13 cellular contexts compared by ENCODE assay signal in genomic region chr19:20079487-20079886, GRCh38. TPM values are rescaled to one million over a fixed set of nuclear protein-coding genes. Genes with fewer than 3 reads are reported as not detected.
DNase-seq lines count a peak whose midpoint lies in the region; ATAC-seq, FAIRE-seq and TF ChIP-seq lines count a peak whose summit lies in the region.
"Had no signal": no experiment of that assay in that cellular context is flagged by ENCODE, and none has a peak within 500 bp of the region (broad histone marks: within the 10 kb centered on the region; RNA-seq: fewer than 3 reads in every experiment).

No MANE protein-coding gene starts in this region.

- peak; percentile 38 for FAIRE-seq in D721Med (lab: Jason Lieb, UNC)
- FAIRE-seq: G401.6 had no signal

- H3K9me3 Mint-ChIP-seq in endothelial cell (ENCODE audit: unreplicated experiment) = no peaks in the 10 kb centered on the region
- no peaks in the 10 kb centered on the region for H3K9me3 Mint-ChIP-seq in natural killer cell treated with Interleukin-12 subunit alpha and Interleukin-12 subunit beta and Interleukin-15 and Interleukin-18, amount 100 ng/mL, for 72 hours

- H3K36me3 Mint-ChIP-seq in endothelial cell (ENCODE audit: low read depth, unreplicated experiment) = peaks cover 4% of the 10 kb centered on the region
- peaks cover 4% of the 10 kb centered on the region for H3K36me3 Mint-ChIP-seq in natural killer cell treated with Interleukin-12 subunit alpha and Interleukin-12 subunit beta and Interleukin-15 and Interleukin-18, amount 100 ng/mL, for 72 hours

- H3K27me3 Mint-ChIP-seq in endothelial cell (ENCODE audit: unreplicated experiment) = peaks cover 5% of the 10 kb centered on the region
- H3K27me3 Mint-ChIP-seq in natural killer cell treated with Interleukin-12 subunit alpha and Interleukin-12 subunit beta and Interleukin-15 and Interleukin-18, amount 100 ng/mL, for 72 hours = no peaks in the 10 kb centered on the region

- no peak for ATAC-seq in natural killer cell treated with Interleukin-12 subunit alpha and Interleukin-12 subunit beta and Interleukin-15 and Interleukin-18, amount 100 ng/mL, for 72 hours
- ATAC-seq in GM18909 (IDR thresholded peaks at IDR 0.05; ENCODE audit: poor library complexity, unreplicated experiment) = no peak

- peak overlapping the region; percentile 88 for H3K4me3 ChIP-seq in NB4 (ENCODE audit: low read depth, low read length)

- peak overlapping the region; percentile 66 for H3K27ac Mint-ChIP-seq in endothelial cell (ENCODE audit: unreplicated experiment)
- no peak overlapping the region for H3K27ac Mint-ChIP-seq in natural killer cell treated with Interleukin-12 subunit alpha and Interleukin-12 subunit beta and Interleukin-15 and Interleukin-18, amount 100 ng/mL, for 72 hours

- TF ChIP-seq CTCF in D721Med (IDR thresholded peaks at IDR 0.05; ENCODE audit: insufficient read depth, missing control alignments) (no peak), NB4 (IDR thresholded peaks at IDR 0.05; ENCODE audit: low read depth, low read length) (no peak), endothelial cell (IDR thresholded peaks at IDR 0.05; ENCODE audit: unreplicated experiment) (no peak)

- peaks cover 40% of the 10 kb centered on the region for H3K4me1 Mint-ChIP-seq in endothelial cell (ENCODE audit: unreplicated experiment)
- peaks cover 10 to 11% of the 10 kb centered on the region in 2 donors for H3K4me1 Mint-ChIP-seq in natural killer cell treated with Interleukin-12 subunit alpha and Interleukin-12 subunit beta and Interleukin-15 and Interleukin-18, amount 100 ng/mL, for 72 hours (ENCODE audit: low read depth in 2 of 2)

- DNase-seq in D721Med (ENCODE audit: insufficient read length, low spot score) (no peak), NB4 (ENCODE audit: low read depth) (peak; percentile 30), endothelial cell (ENCODE audit: low spot score) (no peak), CD1c-positive myeloid dendritic cell (ENCODE audit: extremely low spot score) (no peak)
- DNase-seq in natural killer cell treated with Interleukin-12 subunit alpha and Interleukin-12 subunit beta and Interleukin-15 and Interleukin-18, amount 100 ng/mL, for 72 hours (ENCODE audit: low spot score) = no peak
- DNase-seq in stimulated activated naive CD4-positive, alpha-beta T cell (lab: John Stamatoyannopoulos, UW) = no peak
- no peak for DNase-seq in effector CD8-positive, alpha-beta T cell (lab: John Stamatoyannopoulos, UW)
- DNase-seq: aorta; foreskin melanocyte; stimulated activated CD4-positive, alpha-beta T cell treated with anti-CD3 and anti-CD28 coated beads, Interleukin-15, amount 100 ng/mL, for 24 hours; WERI-Rb-1 had no signal

- H3K4me3 Mint-ChIP-seq in endothelial cell (ENCODE audit: unreplicated experiment) = peak overlapping the region; percentile 78
- peak overlapping the region; percentile 86 for H3K4me3 Mint-ChIP-seq in natural killer cell treated with Interleukin-12 subunit alpha and Interleukin-12 subunit beta and Interleukin-15 and Interleukin-18, amount 100 ng/mL, for 72 hours

- no peak for TF ChIP-seq POLR2A in NB4 (IDR thresholded peaks at IDR 0.05; ENCODE audit: extremely low read depth, insufficient read length)

RNA-seq across cellular contexts. Expression of gene ZNF90, which starts 1.7 kb away (rescaled TPM):
- total RNA-seq in endothelial cell (ENCODE audit: unreplicated experiment) = 16.7 TPM
- total RNA-seq in natural killer cell treated with Interleukin-12 subunit alpha and Interleukin-12 subunit beta and Interleukin-15 and Interleukin-18, amount 100 ng/mL, for 72 hours = 10 to 100 TPM in 1 of 2 donors, 1 to 10 TPM in 1; 7.9 to 12.2 TPM

RNA-seq across cellular contexts. Expression of gene ZNF682, which starts 40.2 kb away (rescaled TPM):
- total RNA-seq in endothelial cell (ENCODE audit: unreplicated experiment) = 25.6 TPM
- total RNA-seq in natural killer cell treated with Interleukin-12 subunit alpha and Interleukin-12 subunit beta and Interleukin-15 and Interleukin-18, amount 100 ng/mL, for 72 hours = 10 to 100 TPM; 15.7 to 22.6 TPM
